ENCODE assay signal across 13 cellular contexts in genomic region chr5:102591650-102592049, GRCh38.
DNase-seq lines count a peak whose midpoint lies in the region; ATAC-seq, FAIRE-seq and TF ChIP-seq lines count a peak whose summit lies in the region.
"Had no signal": no experiment of that assay in that cellular context is flagged by ENCODE, and none has a peak within 500 bp of the region (broad histone marks: within the 10 kb centered on the region; RNA-seq: fewer than 3 reads in every experiment).

No MANE protein-coding gene starts in this region.

- no peaks in the 10 kb centered on the region for H3K4me1 ChIP-seq in kidney (ENCODE audit: control insufficient read depth in 1 of 2, insufficient read depth in 1 of 2, low read depth in 1 of 2, low read length in 2 of 2)

- peak; percentile 14 for DNase-seq in stimulated activated CD4-positive, alpha-beta T cell treated with anti-CD3 and anti-CD28 coated beads, Interleukin-15, amount 100 ng/mL, for 24 hours
- DNase-seq in stimulated activated CD4-positive, alpha-beta T cell treated with anti-CD3 and anti-CD28 coated beads, Interleukin-4, amount 100 ng/mL, for 4 hours, result no peak
- no peak for DNase-seq in stimulated activated naive CD8-positive, alpha-beta T cell treated with anti-CD3 and anti-CD28 coated beads, Interleukin-15, Interleukin-2, amounts not matched to agents 100 U/mL and 50 U/mL, for 24 hours
- DNase-seq in kidney (no peak), SW 1271 (lab: John Stamatoyannopoulos, UW) (no peak), NCI-H1105 treated with DMSO at 0.1 percent for 48 hours (lab: John Stamatoyannopoulos, UW) (no peak)
- DNase-seq: H9, islet precursor cell, NCI-H345, SHP77 had no signal

- no peaks in the 10 kb centered on the region for H3K36me3 ChIP-seq in kidney (ENCODE audit: control insufficient read depth in 1 of 2, insufficient read depth in 2 of 2, low read length in 2 of 2)

- TF ChIP-seq CTCF in kidney (IDR thresholded peaks at IDR 0.05; ENCODE audit: borderline replicate concordance, extremely low read depth, insufficient read depth), result no peak

- intact Hi-C loops in kidney (cut with DNase I), result no loop called here

- no peak overlapping the region for H3K4me3 ChIP-seq in kidney (ENCODE audit: low read length in 2 of 2)
- H3K4me3 ChIP-seq: smooth muscle cell had no signal

- H3K9ac ChIP-seq in kidney (ENCODE audit: low read length in 2 of 2), result no peak overlapping the region

- H3K9me3 ChIP-seq in kidney (ENCODE audit: control insufficient read depth in 1 of 2, low read length in 2 of 2), result peaks cover 0 to 2% of the 10 kb centered on the region in 2 donors

- no peak for FAIRE-seq in kidney (lab: Jason Lieb, UNC)

- ATAC-seq in GM21576 (IDR thresholded peaks at IDR 0.05; ENCODE audit: unreplicated experiment), result peak; percentile 68
- ATAC-seq in HG03103 (IDR thresholded peaks at IDR 0.05; ENCODE audit: low read depth, unreplicated experiment), result peak; percentile 45
- peak; percentile 87 for ATAC-seq in stimulated activated naive CD8-positive, alpha-beta T cell treated with anti-CD3 and anti-CD28 coated beads, Interleukin-15, Interleukin-2, amounts not matched to agents 100 U/mL and 50 U/mL, for 24 hours

- H3K27ac ChIP-seq in kidney (ENCODE audit: low read depth in 2 of 2, low read length in 2 of 2), result no peak overlapping the region
